In genomic region chr12:124917841-124918621, GRCh38 we compare ENCODE assay signal across 1 cellular context.
TF ChIP-seq lines count a peak whose summit lies in the region.

No MANE protein-coding gene starts in this region.

TF ChIP-seq in HepG2, 621 proteins besides CTCF, POLR2A, EP300 and RAD21 (continued from another document):
- no peak for TF ChIP-seq ZNF720 (CRISPR knock-in tag; IDR thresholded peaks at IDR 0.05)
- TF ChIP-seq ZSCAN21 (CRISPR knock-in tag; IDR thresholded peaks at IDR 0.05; ENCODE audit: borderline replicate concordance): no peak
- peak; percentile 29 for TF ChIP-seq TEAD3 (CRISPR knock-in tag; optimal IDR thresholded peaks at IDR 0.05; ENCODE audit: borderline replicate concordance)
- TF ChIP-seq PPARG (CRISPR knock-in tag; conservative IDR thresholded peaks at IDR 0.05): peak; percentile 49; the same call in 1 of the 2 replicates
- TF ChIP-seq RBFOX2 (IDR thresholded peaks at IDR 0.05; ENCODE audit: low read depth, low read length): peak; percentile 46; the same call in 1 of the 2 replicates
- TF ChIP-seq ZBTB3 (CRISPR knock-in tag; IDR thresholded peaks at IDR 0.05; ENCODE audit: borderline replicate concordance, low read depth): no peak
- no peak for TF ChIP-seq GPBP1L1 (CRISPR knock-in tag; IDR thresholded peaks at IDR 0.05)
- TF ChIP-seq AKAP8 (CRISPR knock-in tag; IDR thresholded peaks at IDR 0.05): no peak; the same call in 1 of the 2 replicates
